ENCODE assay signal across 12 cellular contexts in the genomic region with DNA sequence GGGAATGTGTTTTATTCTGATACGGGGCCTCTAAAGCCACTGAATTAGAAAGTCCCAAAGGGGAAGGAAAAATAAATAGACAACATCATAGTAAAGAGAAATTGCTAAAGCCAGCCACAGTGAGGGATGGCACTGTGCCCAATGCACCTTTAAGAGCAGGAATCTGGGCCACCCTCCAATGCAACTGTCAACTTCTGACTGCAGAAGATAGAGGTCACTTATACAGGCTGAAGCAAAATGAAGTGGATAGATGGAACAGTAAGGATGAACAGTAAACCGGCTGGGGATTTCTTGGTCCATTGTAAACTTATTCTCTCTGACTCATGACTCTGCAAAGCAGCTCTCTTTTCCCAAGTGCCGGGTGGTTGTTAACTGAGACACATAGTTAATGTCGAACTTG. TPM values are rescaled to one million over a fixed set of nuclear protein-coding genes. Genes with fewer than 3 reads are reported as not detected.
DNase-seq lines count a peak whose midpoint lies in the region; ATAC-seq and TF ChIP-seq lines count a peak whose summit lies in the region.
"Had no signal": no experiment of that assay in that cellular context is flagged by ENCODE, and none has a peak within 500 bp of the region (broad histone marks: within the 10 kb centered on the region; RNA-seq: fewer than 3 reads in every experiment).

No MANE protein-coding gene starts in this region.

- H4K20me1 ChIP-seq in BLaER1, result peaks cover 41% of the 10 kb centered on the region

- ATAC-seq in aorta (ENCODE audit: low FRiP score), result no peak
- ATAC-seq: sciatic nerve had no signal

- DNase-seq in LNCaP clone FGC (ENCODE audit: low read depth) (peak; percentile 72), adrenal gland (peak in 6 of 7 donors; percentile 17 to 70 (median 46)), hepatic stellate cell (ENCODE audit: low spot score) (peak; percentile 10), NCI-H526 (lab: John Stamatoyannopoulos, UW) (no peak), aorta (no peak), occipital lobe (lab: John Stamatoyannopoulos, UW) (no peak)
- DNase-seq in activated naive CD4-positive, alpha-beta T cell treated with anti-CD3 and anti-CD28 coated beads, Interleukin-2, amount 50 U/mL, for 16 hours, result no peak
- DNase-seq: activated CD4-positive, alpha-beta T cell treated with anti-CD3 and anti-CD28 coated beads, Interleukin-2, amount 50 U/mL, for 4 hours; erythroblast; SHP77 treated with DMSO at 0.1 percent for 48 hours had no signal

- peak overlapping the region; percentile 57 for H3K4me2 ChIP-seq in BLaER1

- 39 to 67% (median 46%) methylated on average over 4 of the region's 4 CpGs for WGBS in adrenal gland, 4 donors
- WGBS in aorta, 2 donors, result 45 to 50% methylated on average over 4 of the region's 4 CpGs

- intact Hi-C loops in adrenal gland (cut with DNase I), result no loop called here
- intact Hi-C loops in aorta (cut with DNase I), result no loop called here

- no peak overlapping the region for H3K4me3 ChIP-seq in BLaER1
- H3K4me3 ChIP-seq in LNCaP clone FGC (ENCODE audit: low read depth, low read length), result no peak overlapping the region
- no peak overlapping the region for H3K4me3 ChIP-seq in adrenal gland
- H3K4me3 ChIP-seq in aorta (ENCODE audit: low read length in 2 of 2), result no peak overlapping the region

- H3K36me3 ChIP-seq in BLaER1, result peaks cover 4% of the 10 kb centered on the region; the same call in 1 of the 2 replicates
- no peaks in the 10 kb centered on the region for H3K36me3 ChIP-seq in adrenal gland (replicated peaks in 1 of 2)
- no peaks in the 10 kb centered on the region for H3K36me3 ChIP-seq in aorta (ENCODE audit: control insufficient read depth in 1 of 2, insufficient read depth in 2 of 2, low read length in 1 of 2)

- H3K9me3 ChIP-seq in BLaER1, result no peaks in the 10 kb centered on the region
- no peaks in the 10 kb centered on the region for H3K9me3 ChIP-seq in adrenal gland (replicated peaks in 1 of 3)
- no peaks in the 10 kb centered on the region for H3K9me3 ChIP-seq in aorta (ENCODE audit: control insufficient read depth, low read length)

- H3K27ac ChIP-seq in BLaER1, result no peak overlapping the region
- H3K27ac ChIP-seq in adrenal gland, result no peak overlapping the region
- H3K27ac ChIP-seq in aorta (ENCODE audit: low read depth in 1 of 2, low read length in 2 of 2), result no peak overlapping the region

- TF ChIP-seq CTCF in LNCaP clone FGC (IDR thresholded peaks at IDR 0.05; ENCODE audit: control insufficient read depth, extremely low read depth, insufficient read depth) (no peak), adrenal gland (IDR thresholded peaks at IDR 0.05) (no peak)

- no peak for TF ChIP-seq POLR2A in adrenal gland (IDR thresholded peaks at IDR 0.05)

- peaks cover 36% of the 10 kb centered on the region for H3K4me1 ChIP-seq in BLaER1
- peaks cover 0 to 7% of the 10 kb centered on the region in 2 donors for H3K4me1 ChIP-seq in adrenal gland (replicated peaks in 1 of 2)
- H3K4me1 ChIP-seq in aorta (ENCODE audit: control insufficient read depth in 1 of 2, insufficient read depth in 2 of 2, low read length in 2 of 2), result no peaks in the 10 kb centered on the region

- H3K9ac ChIP-seq in BLaER1, result no peak overlapping the region

- no peaks in the 10 kb centered on the region for H3K27me3 ChIP-seq in BLaER1
- no peaks in the 10 kb centered on the region for H3K27me3 ChIP-seq in adrenal gland
- H3K27me3 ChIP-seq in aorta (ENCODE audit: control insufficient read depth in 1 of 2, insufficient read depth in 2 of 2, low read length in 1 of 2), result no peaks in the 10 kb centered on the region

RNA-seq across cellular contexts. Expression of a gene that starts 54.0 kb away (rescaled TPM):
- total RNA-seq in adrenal gland, result 1 to 10 TPM in 7 of 8 donors, not detected in 1; 2.2 to 7.2 (median 3.9) TPM
- 10 to 100 TPM in 1 of 3 donors, 1 to 10 TPM in 2; 3.7 to 23.0 (median 8.4) TPM for polyA plus RNA-seq in adrenal gland
- total RNA-seq in aorta, result 1 to 10 TPM; 3.9 to 9.0 TPM
- 1 to 10 TPM in 1 of 2 donors, not detected in 1; 4.3 TPM for polyA plus RNA-seq in aorta
- 6.9 TPM for total RNA-seq in occipital lobe

Comparison
In these comparisons a context has a peak if more than half of its experiments do, and no peak if none do; other contexts are left out.
1. DNase-seq: peak in LNCaP clone FGC (single experiment), adrenal gland (6 of 7) and hepatic stellate cell (single experiment); none in NCI-H526 (0 of 2), aorta (0 of 2), activated naive CD4-positive, alpha-beta T cell treated with anti-CD3 and anti-CD28 coated beads, Interleukin-2, amount 50 U/mL, for 16 hours (single experiment) and occipital lobe (single experiment).